Comparison of ENCODE assay signal across 23 cellular contexts in the genomic region with DNA sequence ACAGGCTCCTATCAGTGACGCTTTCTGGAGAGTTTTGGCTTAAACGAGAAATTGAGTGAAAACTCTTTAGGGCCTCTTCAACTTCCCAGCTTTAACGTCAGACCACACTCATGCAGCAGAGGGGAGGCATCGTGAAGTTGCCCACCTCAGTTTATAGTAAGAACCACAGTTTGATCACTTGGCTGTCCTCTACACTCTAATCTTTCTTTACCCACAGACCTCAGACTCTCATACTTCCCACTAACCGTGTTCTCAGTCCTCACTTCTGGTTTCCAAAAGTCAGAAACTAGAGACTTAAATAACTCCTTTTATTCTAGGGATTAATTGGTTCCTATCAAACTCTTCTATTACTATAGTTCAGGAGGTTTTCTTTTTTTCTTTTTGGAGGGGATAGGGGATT.
"Had no signal": no experiment of that assay in that cellular context is flagged by ENCODE, and none has a peak within 500 bp of the region (broad histone marks: within the 10 kb centered on the region; RNA-seq: fewer than 3 reads in every experiment).

No MANE protein-coding gene starts in this region.

- H3K4me3 ChIP-seq: colonic mucosa, heart right ventricle, mucosa of descending colon, right lobe of liver, skin epidermis, testis, vagina had no signal

- H3K79me2 ChIP-seq: parathyroid adenoma had no signal

- H3K27ac ChIP-seq: colonic mucosa, heart right ventricle, parathyroid adenoma, right lobe of liver, skin epidermis, testis, vagina, WERI-Rb-1 had no signal

- H3K36me3 Mint-ChIP-seq: activated naive CD4-positive, alpha-beta T cell treated with anti-CD3 and anti-CD28 coated beads, Interleukin-2, amount 50 U/mL, for 24 hours; type B pancreatic cell had no signal

- H3K4me1 ChIP-seq: colonic mucosa, heart right ventricle, right lobe of liver, testis, vagina had no signal

- H3K4me1 Mint-ChIP-seq: activated naive CD4-positive, alpha-beta T cell treated with anti-CD3 and anti-CD28 coated beads, Interleukin-2, amount 50 U/mL, for 24 hours had no signal

- ATAC-seq: heart right ventricle, left cardiac atrium, mucosa of descending colon, right lobe of liver had no signal

- H3K9me3 Mint-ChIP-seq: activated CD4-positive, alpha-beta T cell treated with anti-CD3 and anti-CD28 coated beads, Interleukin-2, amount 10 ng/mL, durations not matched to agents 7 days and 5 days; activated naive CD4-positive, alpha-beta T cell treated with anti-CD3 and anti-CD28 coated beads, Interleukin-2, amount 50 U/mL, for 24 hours; nephron progenitor cell; T-helper 2 cell treated with Interferon-gamma antibody and Interleukin-4, amounts not matched to agents 5 μg/mL and 100 μg/mL, for 36 hours; type B pancreatic cell had no signal

- H3K27ac Mint-ChIP-seq: activated CD4-positive, alpha-beta T cell treated with anti-CD3 and anti-CD28 coated beads, Interleukin-2, amount 10 ng/mL, durations not matched to agents 7 days and 5 days; activated naive CD4-positive, alpha-beta T cell treated with anti-CD3 and anti-CD28 coated beads, Interleukin-2, amount 50 U/mL, for 24 hours; nephron progenitor cell; T-helper 2 cell treated with Interferon-gamma antibody and Interleukin-4, amounts not matched to agents 5 μg/mL and 100 μg/mL, for 36 hours; type B pancreatic cell had no signal

- H3K36me3 ChIP-seq: colonic mucosa, heart right ventricle, right lobe of liver, vagina, WERI-Rb-1 had no signal

- H3K27me3 Mint-ChIP-seq: type B pancreatic cell had no signal

- H2AFZ ChIP-seq: parathyroid adenoma had no signal

- H3K27me3 ChIP-seq: colonic mucosa, heart right ventricle, right lobe of liver, testis, vagina had no signal

- DNase-seq: activated CD4-positive, CD25-positive, alpha-beta regulatory T cell treated with anti-CD3 and anti-CD28 coated beads, Interleukin-2, amount 50 U/mL, for 72 hours; activated gamma-delta T cell treated with Interleukin-2 at 50 U/mL for 16 hours; activated T-cell treated with anti-CD3 and anti-CD28 coated beads, Interleukin-2, amount 50 U/mL, for 1 hour; amniotic stem cell; colonic mucosa; heart right ventricle; islet precursor cell; left cardiac atrium; mesendoderm; mucosa of descending colon; nephron progenitor cell; nucleus accumbens; right lobe of liver; stimulated activated CD4-positive, alpha-beta T cell treated with anti-CD3 and anti-CD28 coated beads, Interleukin-1b, Interleukin-23, amount 100 ng/mL, for 48 hours; testis; WERI-Rb-1 had no signal

- H3K4me3 Mint-ChIP-seq: activated CD4-positive, alpha-beta T cell treated with anti-CD3 and anti-CD28 coated beads, Interleukin-2, amount 10 ng/mL, durations not matched to agents 7 days and 5 days; activated naive CD4-positive, alpha-beta T cell treated with anti-CD3 and anti-CD28 coated beads, Interleukin-2, amount 50 U/mL, for 24 hours; nephron progenitor cell; T-helper 2 cell treated with Interferon-gamma antibody and Interleukin-4, amounts not matched to agents 5 μg/mL and 100 μg/mL, for 36 hours; type B pancreatic cell had no signal

- H3K9me3 ChIP-seq: colonic mucosa, mucosa of descending colon, right lobe of liver, testis, vagina had no signal

- H3K9ac ChIP-seq: parathyroid adenoma had no signal
